Comparison of ENCODE assay signal across 28 cellular contexts in the genomic region with DNA sequence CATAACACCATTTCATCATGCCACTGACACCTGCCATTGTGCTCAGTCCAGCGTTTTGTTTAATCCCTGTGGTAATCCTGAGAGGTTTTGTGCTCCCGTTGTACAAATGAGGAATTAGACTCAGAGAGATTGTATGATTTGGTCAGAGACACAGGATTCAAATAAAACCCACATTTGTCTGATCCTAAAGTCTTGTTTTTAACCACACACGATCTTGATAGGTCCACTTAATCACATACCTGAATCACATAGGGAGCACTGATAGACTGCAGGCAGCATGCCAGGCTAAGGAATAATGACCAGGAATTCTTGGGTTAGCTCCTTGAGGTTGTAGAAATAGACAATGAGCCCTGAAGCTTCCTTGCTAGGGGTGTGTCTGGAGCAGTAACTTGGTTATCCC.
"Had no signal": no experiment of that assay in that cellular context is flagged by ENCODE, and none has a peak within 500 bp of the region (broad histone marks: within the 10 kb centered on the region; RNA-seq: fewer than 3 reads in every experiment).

No MANE protein-coding gene starts in this region.

- H3K27me3 ChIP-seq: colonic mucosa, gastrocnemius medialis, hepatocyte, right atrium auricular region, spleen, suprapubic skin, tibial artery, upper lobe of right lung had no signal

- H3K4me1 Mint-ChIP-seq: activated CD4-positive, alpha-beta T cell treated with anti-CD3 and anti-CD28 coated beads, Interleukin-2, amount 10 ng/mL, durations not matched to agents 7 days and 5 days; WTC11 had no signal

- H3K4me1 ChIP-seq: colonic mucosa, gastrocnemius medialis, parathyroid adenoma, right atrium auricular region, upper lobe of right lung had no signal

- H3K4me2 ChIP-seq: hepatocyte had no signal

- H3K27me3 Mint-ChIP-seq: activated CD4-positive, alpha-beta memory T cell treated with anti-CD3 and anti-CD28 coated beads, Interleukin-2, amount 10 ng/mL, durations not matched to agents 7 days and 5 days; activated CD4-positive, alpha-beta T cell treated with anti-CD3 and anti-CD28 coated beads, Interleukin-2, amount 10 ng/mL, durations not matched to agents 7 days and 5 days; activated naive CD8-positive, alpha-beta T cell treated with anti-CD3 and anti-CD28 coated beads, Interleukin-2, amount 50 U/mL, for 24 hours; activated T-cell treated with anti-CD3 and anti-CD28 coated beads, Interleukin-2, amount 50 U/mL, for 24 hours; naive thymus-derived CD4-positive, alpha-beta T cell had no signal

- H3K4me3 ChIP-seq: colonic mucosa, gastrocnemius medialis, hepatocyte, right atrium auricular region, spleen, suprapubic skin, tibial artery, upper lobe of right lung had no signal

- H3K27ac Mint-ChIP-seq: activated CD4-positive, alpha-beta memory T cell treated with anti-CD3 and anti-CD28 coated beads, Interleukin-2, amount 10 ng/mL, durations not matched to agents 7 days and 5 days; activated CD4-positive, alpha-beta T cell treated with anti-CD3 and anti-CD28 coated beads, Interleukin-2, amount 10 ng/mL, durations not matched to agents 7 days and 5 days; activated naive CD8-positive, alpha-beta T cell treated with anti-CD3 and anti-CD28 coated beads, Interleukin-2, amount 50 U/mL, for 24 hours; activated T-cell treated with anti-CD3 and anti-CD28 coated beads, Interleukin-2, amount 50 U/mL, for 24 hours; T-helper 1 cell treated with Interleukin-12 subunit alpha and Interleukin-12 subunit beta and Interleukin-4 antibody, amounts not matched to agents 30 μg/mL and 1 μg/mL, for 36 hours; WTC11 had no signal

- DNase-seq: activated CD4-positive, alpha-beta memory T cell treated with anti-CD3 and anti-CD28 coated beads, Interleukin-2, amount 10 ng/mL, durations not matched to agents 7 days and 5 days; activated CD4-positive, alpha-beta T cell treated with anti-CD3 and anti-CD28 coated beads for 1 hour; activated CD4-positive, alpha-beta T cell treated with anti-CD3 and anti-CD28 coated beads, Interleukin-2, amount 10 ng/mL, durations not matched to agents 7 days and 5 days; activated gamma-delta T cell; activated naive CD4-positive, alpha-beta T cell treated with anti-CD3 and anti-CD28 coated beads, Interleukin-2, amount 50 U/mL, for 16 hours; activated naive CD8-positive, alpha-beta T cell treated with anti-CD3 and anti-CD28 coated beads, Interleukin-2, amount 50 U/mL, for 24 hours; activated T-cell treated with anti-CD3 and anti-CD28 coated beads, Interleukin-2, amount 50 U/mL, for 24 hours; cerebellar nuclear complex; colonic mucosa; effector CD8-positive, alpha-beta T cell; gastrocnemius medialis; glutamatergic neuron; left cardiac atrium; mammary epithelial cell; naive thymus-derived CD4-positive, alpha-beta T cell; nucleus accumbens; spleen; stimulated activated naive CD4-positive, alpha-beta T cell; SW 1271; T-helper 9 cell; tibial artery; upper lobe of right lung had no signal

- H3K9me3 ChIP-seq: colonic mucosa, gastrocnemius medialis, right atrium auricular region, spleen, suprapubic skin, tibial artery, upper lobe of right lung had no signal

- H2AFZ ChIP-seq: hepatocyte, parathyroid adenoma had no signal

- ATAC-seq: activated naive CD8-positive, alpha-beta T cell treated with anti-CD3 and anti-CD28 coated beads, Interleukin-2, amount 50 U/mL, for 24 hours; gastrocnemius medialis; left cardiac atrium; naive thymus-derived CD4-positive, alpha-beta T cell; upper lobe of right lung; WTC11 had no signal

- H3K27ac ChIP-seq: colonic mucosa, gastrocnemius medialis, hepatocyte, parathyroid adenoma, right atrium auricular region, spleen, suprapubic skin, tibial artery, upper lobe of right lung had no signal

- H3K36me3 ChIP-seq: colonic mucosa, gastrocnemius medialis had no signal

- H3K9me3 Mint-ChIP-seq: activated CD4-positive, alpha-beta memory T cell treated with anti-CD3 and anti-CD28 coated beads, Interleukin-2, amount 10 ng/mL, durations not matched to agents 7 days and 5 days; activated CD4-positive, alpha-beta T cell treated with anti-CD3 and anti-CD28 coated beads, Interleukin-2, amount 10 ng/mL, durations not matched to agents 7 days and 5 days; activated naive CD8-positive, alpha-beta T cell treated with anti-CD3 and anti-CD28 coated beads, Interleukin-2, amount 50 U/mL, for 24 hours; activated T-cell treated with anti-CD3 and anti-CD28 coated beads, Interleukin-2, amount 50 U/mL, for 24 hours; naive thymus-derived CD4-positive, alpha-beta T cell; T-helper 1 cell treated with Interleukin-12 subunit alpha and Interleukin-12 subunit beta and Interleukin-4 antibody, amounts not matched to agents 30 μg/mL and 1 μg/mL, for 36 hours; WTC11 had no signal

- H3K79me2 ChIP-seq: hepatocyte, parathyroid adenoma had no signal

- H3K4me3 Mint-ChIP-seq: activated CD4-positive, alpha-beta memory T cell treated with anti-CD3 and anti-CD28 coated beads, Interleukin-2, amount 10 ng/mL, durations not matched to agents 7 days and 5 days; activated CD4-positive, alpha-beta T cell treated with anti-CD3 and anti-CD28 coated beads, Interleukin-2, amount 10 ng/mL, durations not matched to agents 7 days and 5 days; activated naive CD8-positive, alpha-beta T cell treated with anti-CD3 and anti-CD28 coated beads, Interleukin-2, amount 50 U/mL, for 24 hours; activated T-cell treated with anti-CD3 and anti-CD28 coated beads, Interleukin-2, amount 50 U/mL, for 24 hours; naive thymus-derived CD4-positive, alpha-beta T cell; T-helper 1 cell treated with Interleukin-12 subunit alpha and Interleukin-12 subunit beta and Interleukin-4 antibody, amounts not matched to agents 30 μg/mL and 1 μg/mL, for 36 hours; WTC11 had no signal
